Comparison of ENCODE assay signal across 1 cellular context in genomic region chr5:177452688-177453638, GRCh38.
TF ChIP-seq lines count a peak whose summit lies in the region.

No MANE protein-coding gene starts in this region.

TF ChIP-seq in H1, 55 proteins besides CTCF, POLR2A, EP300 and RAD21:
- TF ChIP-seq TAF7 (optimal IDR thresholded peaks at IDR 0.05; ENCODE audit: borderline replicate concordance, low read depth, low read length): no peak
- TF ChIP-seq TEAD4 (IDR thresholded peaks at IDR 0.05; ENCODE audit: low read depth, low read length): no peak
- no peak for TF ChIP-seq JUN (IDR thresholded peaks at IDR 0.05; ENCODE audit: low read depth, low read length)
- TF ChIP-seq ATF3 (IDR thresholded peaks at IDR 0.05; ENCODE audit: insufficient read depth, low read depth, low read length): no peak
- no peak for TF ChIP-seq SRF (IDR thresholded peaks at IDR 0.05; ENCODE audit: low read depth, low read length)
- TF ChIP-seq KDM5A (IDR thresholded peaks at IDR 0.05; ENCODE audit: low read length): no peak
- no peak for TF ChIP-seq SIN3A (conservative IDR thresholded peaks at IDR 0.05 in 1 of 2, IDR thresholded peaks at IDR 0.05 in 1 of 2; ENCODE audit: low read depth in 1 of 2, low read length in 2 of 2)
- TF ChIP-seq CEBPB (IDR thresholded peaks at IDR 0.05; ENCODE audit: low read depth, low read length): no peak
